ENCODE assay signal across 8 cellular contexts in the genomic region with DNA sequence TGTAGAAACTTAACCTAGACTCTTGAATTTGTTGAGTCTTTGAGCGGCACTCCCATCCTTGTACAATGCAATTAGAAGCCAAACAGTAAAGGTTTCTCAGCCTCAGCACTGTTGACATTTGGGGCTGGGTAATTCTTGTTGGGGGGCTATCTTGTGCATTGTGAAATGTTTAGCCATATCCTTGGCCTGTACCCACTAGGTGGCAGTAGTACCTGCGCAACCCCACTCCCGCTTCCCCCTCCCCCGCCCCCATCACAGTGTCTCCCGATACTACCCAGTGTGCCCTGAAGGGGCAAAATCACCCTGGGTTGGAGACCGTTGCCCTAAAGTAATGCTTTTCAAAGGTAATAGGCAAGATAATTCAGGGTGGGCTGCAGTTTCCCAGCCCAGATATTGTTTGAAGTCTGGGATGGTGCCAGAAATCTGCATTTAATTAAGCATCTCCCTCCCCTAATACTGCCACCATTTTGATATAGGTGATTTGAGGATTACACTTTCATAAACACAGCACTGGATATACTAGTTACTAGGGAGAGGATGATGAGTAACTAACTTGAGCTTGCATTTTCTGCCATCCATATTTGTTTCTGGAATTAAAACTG. TPM values are rescaled to one million over a fixed set of nuclear protein-coding genes. Genes with fewer than 3 reads are reported as not detected.
DNase-seq lines count a peak whose midpoint lies in the region; ATAC-seq and TF ChIP-seq lines count a peak whose summit lies in the region.

No MANE protein-coding gene starts in this region.

- H3K4me1 ChIP-seq in ACC112 (ENCODE audit: control insufficient read depth, insufficient read depth, low read length, unreplicated experiment) (peaks cover 9% of the 10 kb centered on the region), lower lobe of right lung (peaks cover 21% of the 10 kb centered on the region)

- H3K27ac ChIP-seq in ACC112 (ENCODE audit: low read depth, low read length) (no peak overlapping the region), lower lobe of right lung (no peak overlapping the region)

- intact Hi-C loops in activated CD4-positive, alpha-beta T cell treated with anti-CD3 and anti-CD28 coated beads, Interleukin-2, amount 10 ng/mL, durations not matched to agents 24 days and 14 days (cut with micrococcal nuclease) = loop anchor here (1.0 to 10.0 kb wide), 6 partner anchors 29 to 248 kb away; a partner anchor contains a TSS
- intact Hi-C loops in lower lobe of right lung (cut with DNase I) = no loop called here

- H2AFZ ChIP-seq in ACC112 (ENCODE audit: low read length, unreplicated experiment) = no peak overlapping the region

- H3K27ac Mint-ChIP-seq in activated CD4-positive, alpha-beta T cell treated with anti-CD3 and anti-CD28 coated beads, Interleukin-2, amount 10 ng/mL, durations not matched to agents 24 days and 14 days = no peak overlapping the region
- no peak overlapping the region for H3K27ac Mint-ChIP-seq in chondrocyte (ENCODE audit: unreplicated experiment)

- H3K27me3 Mint-ChIP-seq in activated CD4-positive, alpha-beta T cell treated with anti-CD3 and anti-CD28 coated beads, Interleukin-2, amount 10 ng/mL, durations not matched to agents 24 days and 14 days = peaks cover 4% of the 10 kb centered on the region
- no peaks in the 10 kb centered on the region for H3K27me3 Mint-ChIP-seq in chondrocyte (ENCODE audit: low read depth)

- H3K4me3 ChIP-seq in ACC112 (ENCODE audit: low read depth, low read length) (peak overlapping the region; percentile 23), lower lobe of right lung (no peak overlapping the region)

- peak; percentile 75 for DNase-seq in GM20000 (ENCODE audit: low spot score)
- DNase-seq in NCI-H460 (ENCODE audit: extremely low read depth, low read depth) = peak; percentile 67
- peak; percentile 90 for DNase-seq in activated CD4-positive, alpha-beta T cell treated with anti-CD3 and anti-CD28 coated beads, Interleukin-2, amount 10 ng/mL, durations not matched to agents 24 days and 14 days
- peak; percentile 22 for DNase-seq in chondrocyte (ENCODE audit: low spot score)
- DNase-seq in lower lobe of right lung = no peak
- peak; percentile 26 for DNase-seq in stimulated activated CD8-positive, alpha-beta memory T cell treated with anti-CD3 and anti-CD28 coated beads, Interleukin-15, amount 100 ng/mL, for 24 hours (ENCODE audit: low read depth)
- DNase-seq in NCI-H446 treated with DMSO at 0.1 percent for 48 hours (lab: John Stamatoyannopoulos, UW) = no peak

- peak; percentile 48 to 71 for ATAC-seq in lower lobe of right lung

- H3K36me3 ChIP-seq in ACC112 (ENCODE audit: insufficient read depth, low read length) (peaks cover 14% of the 10 kb centered on the region), lower lobe of right lung (peaks cover 46% of the 10 kb centered on the region)

- no peaks in the 10 kb centered on the region for H3K9me3 ChIP-seq in lower lobe of right lung

- H3K4me3 Mint-ChIP-seq in activated CD4-positive, alpha-beta T cell treated with anti-CD3 and anti-CD28 coated beads, Interleukin-2, amount 10 ng/mL, durations not matched to agents 24 days and 14 days = peak overlapping the region; percentile 62
- no peak overlapping the region for H3K4me3 Mint-ChIP-seq in chondrocyte (ENCODE audit: unreplicated experiment)

- TF ChIP-seq CTCF in GM20000 (IDR thresholded peaks at IDR 0.05; ENCODE audit: extremely low read depth, missing control alignments) = no peak
- peak; percentile 85 for TF ChIP-seq CTCF in chondrocyte (IDR thresholded peaks at IDR 0.05)
- TF ChIP-seq CTCF in lower lobe of right lung (IDR thresholded peaks at IDR 0.05) = peak; percentile 64

- peaks cover 44% of the 10 kb centered on the region for H3K79me2 ChIP-seq in ACC112 (ENCODE audit: control insufficient read depth, insufficient read depth, low read length, unreplicated experiment)

- no peaks in the 10 kb centered on the region for H3K27me3 ChIP-seq in ACC112 (ENCODE audit: insufficient read depth, low read length)
- no peaks in the 10 kb centered on the region for H3K27me3 ChIP-seq in lower lobe of right lung (ENCODE audit: low read depth)

- H3K9me3 Mint-ChIP-seq in activated CD4-positive, alpha-beta T cell treated with anti-CD3 and anti-CD28 coated beads, Interleukin-2, amount 10 ng/mL, durations not matched to agents 24 days and 14 days = no peaks in the 10 kb centered on the region
- no peaks in the 10 kb centered on the region for H3K9me3 Mint-ChIP-seq in chondrocyte (ENCODE audit: low read depth)

- H3K36me3 Mint-ChIP-seq in activated CD4-positive, alpha-beta T cell treated with anti-CD3 and anti-CD28 coated beads, Interleukin-2, amount 10 ng/mL, durations not matched to agents 24 days and 14 days (ENCODE audit: low read depth) = peaks cover 48% of the 10 kb centered on the region
- peaks cover 5% of the 10 kb centered on the region for H3K36me3 Mint-ChIP-seq in chondrocyte (ENCODE audit: low read depth)

- H3K4me1 Mint-ChIP-seq in activated CD4-positive, alpha-beta T cell treated with anti-CD3 and anti-CD28 coated beads, Interleukin-2, amount 10 ng/mL, durations not matched to agents 24 days and 14 days = peaks cover 24% of the 10 kb centered on the region
- peaks cover 34% of the 10 kb centered on the region for H3K4me1 Mint-ChIP-seq in chondrocyte (ENCODE audit: low read depth)

RNA-seq across cellular contexts. Expression of a gene that starts 1.8 kb away (rescaled TPM):
- 847 and 1,113 TPM in 2 replicates for total RNA-seq in NCI-H460 (2014; rRNA removed; shearing (Covaris generic))
- 904 and 1,666 TPM in 2 replicates for polyA plus RNA-seq in NCI-H460 (2014; cell fraction: nucleus; rRNA removed)
- 362 and 363 TPM in 2 replicates for total RNA-seq in activated CD4-positive, alpha-beta T cell treated with anti-CD3 and anti-CD28 coated beads, Interleukin-2, amount 10 ng/mL, durations not matched to agents 24 days and 14 days
- total RNA-seq in chondrocyte = 299 to 302 TPM (median 300 TPM) in 3 replicates
- total RNA-seq in lower lobe of right lung = 263 TPM

RNA-seq across cellular contexts. Expression of a gene that starts 6.4 kb away (rescaled TPM):
- 88.1 and 91.3 TPM in 2 replicates for total RNA-seq in NCI-H460 (2014; rRNA removed; shearing (Covaris generic))
- 47.6 and 63.0 TPM in 2 replicates for polyA plus RNA-seq in NCI-H460 (2014; cell fraction: nucleus; rRNA removed)
- 54.6 and 57.5 TPM in 2 replicates for total RNA-seq in activated CD4-positive, alpha-beta T cell treated with anti-CD3 and anti-CD28 coated beads, Interleukin-2, amount 10 ng/mL, durations not matched to agents 24 days and 14 days
- 26.3 to 32.3 TPM (median 27.1 TPM) in 3 replicates for total RNA-seq in chondrocyte
- total RNA-seq in lower lobe of right lung = 20.4 TPM

RNA-seq across cellular contexts. Expression of a gene that starts 6.5 kb away (rescaled TPM):
- 32.8 and 35.6 TPM in 2 replicates for total RNA-seq in NCI-H460 (2014; rRNA removed; shearing (Covaris generic))
- polyA plus RNA-seq in NCI-H460 (2014; cell fraction: nucleus; rRNA removed) = 21.4 and 27.4 TPM in 2 replicates
- total RNA-seq in activated CD4-positive, alpha-beta T cell treated with anti-CD3 and anti-CD28 coated beads, Interleukin-2, amount 10 ng/mL, durations not matched to agents 24 days and 14 days = 34.1 and 41.0 TPM in 2 replicates
- total RNA-seq in chondrocyte = 17.6 to 18.8 TPM (median 18.0 TPM) in 3 replicates
- 31.7 TPM for total RNA-seq in lower lobe of right lung

RNA-seq across cellular contexts. Expression of a gene that starts 29.8 kb away (rescaled TPM):
- 126 and 146 TPM in 2 replicates for total RNA-seq in NCI-H460 (2014; rRNA removed; shearing (Covaris generic))
- 243 and 294 TPM in 2 replicates for polyA plus RNA-seq in NCI-H460 (2014; cell fraction: nucleus; rRNA removed)
- total RNA-seq in activated CD4-positive, alpha-beta T cell treated with anti-CD3 and anti-CD28 coated beads, Interleukin-2, amount 10 ng/mL, durations not matched to agents 24 days and 14 days = 249 and 255 TPM in 2 replicates
- 108 to 150 TPM (median 113 TPM) in 3 replicates for total RNA-seq in chondrocyte
- total RNA-seq in lower lobe of right lung = 115 TPM

RNA-seq across cellular contexts. Expression of a gene that starts 56.2 kb away (rescaled TPM):
- total RNA-seq in NCI-H460 (2014; rRNA removed; shearing (Covaris generic)) = 205 and 250 TPM in 2 replicates
- polyA plus RNA-seq in NCI-H460 (2014; cell fraction: nucleus; rRNA removed) = 167 and 306 TPM in 2 replicates
- 330 and 351 TPM in 2 replicates for total RNA-seq in activated CD4-positive, alpha-beta T cell treated with anti-CD3 and anti-CD28 coated beads, Interleukin-2, amount 10 ng/mL, durations not matched to agents 24 days and 14 days
- total RNA-seq in chondrocyte = 317 to 550 TPM (median 322 TPM) in 3 replicates
- 285 TPM for total RNA-seq in lower lobe of right lung

Comparison
In these comparisons a context has a peak if more than half of its experiments do, and no peak if none do; other contexts are left out.
1. DNase-seq: peak in GM20000 (single experiment), NCI-H460 (single experiment), activated CD4-positive, alpha-beta T cell treated with anti-CD3 and anti-CD28 coated beads, Interleukin-2, amount 10 ng/mL, durations not matched to agents 24 days and 14 days (single experiment), chondrocyte (single experiment) and stimulated activated CD8-positive, alpha-beta memory T cell treated with anti-CD3 and anti-CD28 coated beads, Interleukin-15, amount 100 ng/mL, for 24 hours (single experiment); none in lower lobe of right lung (single experiment) and NCI-H446 treated with DMSO at 0.1 percent for 48 hours (single experiment).